In genomic region chr15:74402873-74403589, GRCh38 we compare ENCODE assay signal across 8 cellular contexts. TPM values are rescaled to one million over a fixed set of nuclear protein-coding genes. Genes with fewer than 3 reads are reported as not detected.
A peak's percentile ranks its signal among the peaks of the same experiment; 100 is the strongest.
DNase-seq lines count a peak whose midpoint lies in the region; ATAC-seq, FAIRE-seq and TF ChIP-seq lines count a peak whose summit lies in the region.

No MANE protein-coding gene starts in this region.

- 96% methylated on average over 8 of the region's 13 CpGs for WGBS in mammary epithelial cell (ENCODE audit: low coverage, missing lambda C conversion rate)

- no peak overlapping the region for H3K4me2 ChIP-seq in mammary epithelial cell (ENCODE audit: insufficient read depth, low read depth, low read length)

- no peaks in the 10 kb centered on the region for H3K79me2 ChIP-seq in mammary epithelial cell (ENCODE audit: insufficient read depth, low read length)

- DNase-seq in NAMALWA (ENCODE audit: low spot score) (peak; percentile 88), SK-N-DZ (ENCODE audit: low spot score) (no peak), ecto neural progenitor cell (ENCODE audit: low spot score) (no peak), RCC 7860 (ENCODE audit: low spot score) (no peak), mammary epithelial cell (no peak)
- peak; percentile 25 to 48 for DNase-seq in activated T-helper 1 cell treated with anti-CD3 and anti-CD28 coated beads, Interleukin-2, amount 50 U/mL, for 16 hours (ENCODE audit: low read depth in 1 of 2, low spot score in 1 of 2)
- peak; percentile 78 to 90 (median 82) for DNase-seq in stimulated activated CD4-positive, alpha-beta T cell treated with anti-CD3 and anti-CD28 coated beads, Interleukin-12 subunit alpha, Interleukin-12 subunit beta, amount 100 ng/mL, for 48 hours (ENCODE audit: low read depth in 2 of 3, low spot score in 1 of 3)

- H2AFZ ChIP-seq in mammary epithelial cell (ENCODE audit: low read depth, low read length) = no peak overlapping the region

- peak; percentile 25 for ATAC-seq in GM21381 (IDR thresholded peaks at IDR 0.05; ENCODE audit: unreplicated experiment)

- H3K4me3 ChIP-seq in mammary epithelial cell (replicated peaks in 1 of 3; ENCODE audit: insufficient read depth in 1 of 3, low read depth in 2 of 3, low read length in 3 of 3) = no peak overlapping the region

- no peak overlapping the region for H3K27ac ChIP-seq in mammary epithelial cell (ENCODE audit: insufficient read depth, low read depth, low read length)

- H3K9me3 ChIP-seq in mammary epithelial cell (replicated peaks; ENCODE audit: insufficient read depth, low read length) = no peaks in the 10 kb centered on the region

- peaks cover 56% of the 10 kb centered on the region for H3K4me1 ChIP-seq in mammary epithelial cell (ENCODE audit: insufficient read depth, low read length)

- H3K9ac ChIP-seq in mammary epithelial cell (ENCODE audit: insufficient read depth, low read length) = no peak overlapping the region

- H3K27me3 ChIP-seq in mammary epithelial cell (ENCODE audit: insufficient read depth, low read length) = no peaks in the 10 kb centered on the region

- no TSS peak for BruUV-seq in mammary epithelial cell (replicated peaks; lab: Mats Ljungman, UMichigan)

- FAIRE-seq in RCC 7860 (lab: Jason Lieb, UNC) = no peak

- CTCF ChIA-PET in mammary epithelial cell (lab: Charles Lee; ENCODE audit: low non-redundant PET) = no interaction called here

- in situ Hi-C loops in mammary epithelial cell (cut with MboI; ENCODE audit: low sequenced_read_pairs in 2 of 2) = no loop called here

- TF ChIP-seq CTCF in mammary epithelial cell (conservative IDR thresholded peaks at IDR 0.05 in 1 of 2, IDR thresholded peaks at IDR 0.05 in 1 of 2; ENCODE audit: extremely low read depth in 1 of 2, insufficient read depth in 1 of 2, low read depth in 1 of 2, low read length in 2 of 2) = no peak

- dilution Hi-C loops in mammary epithelial cell (cut with HindIII; ENCODE audit: low sequenced_read_pairs) = no loop called here

- no peaks in the 10 kb centered on the region for H3K36me3 ChIP-seq in mammary epithelial cell (ENCODE audit: insufficient read depth, low read length)

- intact Hi-C loops in mammary epithelial cell (cut with micrococcal nuclease) = no loop called here

- no peaks in the 10 kb centered on the region for H4K20me1 ChIP-seq in mammary epithelial cell (ENCODE audit: insufficient read depth, low read length)

RNA-seq across cellular contexts. Expression of gene SEMA7A, which starts 30.7 kb away (rescaled TPM):
- polyA plus RNA-seq in SK-N-DZ (2014; cell fraction: cytosol; rRNA removed) = 5.7 and 6.6 TPM in 2 replicates
- polyA plus RNA-seq in SK-N-DZ (2014; cell fraction: nucleus; rRNA removed) = 8.0 and 10.3 TPM in 2 replicates
- total RNA-seq in mammary epithelial cell = 10 to 100 TPM in 1 of 2 donors, 1 to 10 TPM in 1; 4.2 to 17.5 TPM
- 10.0 TPM for polyA plus RNA-seq in mammary epithelial cell
- polyA minus RNA-seq in mammary epithelial cell = 10.5 TPM

RNA-seq across cellular contexts. Expression of gene CYP11A1, which starts 35.6 kb away (rescaled TPM):
- not detected in 2 replicates for polyA plus RNA-seq in SK-N-DZ (2014; cell fraction: cytosol; rRNA removed)
- polyA plus RNA-seq in SK-N-DZ (2014; cell fraction: nucleus; rRNA removed) = not detected in 2 replicates
- total RNA-seq in mammary epithelial cell = 1 to 10 TPM in 1 of 2 donors, not detected in 1; 2.3 TPM
- not detected for polyA plus RNA-seq in mammary epithelial cell
- polyA minus RNA-seq in mammary epithelial cell = not detected

RNA-seq across cellular contexts. Expression of gene UBL7, which starts 57.9 kb away (rescaled TPM):
- 181 and 205 TPM in 2 replicates for polyA plus RNA-seq in SK-N-DZ (2014; cell fraction: cytosol; rRNA removed)
- polyA plus RNA-seq in SK-N-DZ (2014; cell fraction: nucleus; rRNA removed) = 56.9 and 113 TPM in 2 replicates
- 10 to 100 TPM; 36.4 to 41.7 TPM for total RNA-seq in mammary epithelial cell
- polyA plus RNA-seq in mammary epithelial cell = 42.9 TPM
- 43.0 TPM for polyA minus RNA-seq in mammary epithelial cell

Comparison
In these comparisons a context has a peak if more than half of its experiments do, and no peak if none do; other contexts are left out.
1. DNase-seq: peak in NAMALWA (single experiment), activated T-helper 1 cell treated with anti-CD3 and anti-CD28 coated beads, Interleukin-2, amount 50 U/mL, for 16 hours (2 of 2) and stimulated activated CD4-positive, alpha-beta T cell treated with anti-CD3 and anti-CD28 coated beads, Interleukin-12 subunit alpha, Interleukin-12 subunit beta, amount 100 ng/mL, for 48 hours (3 of 3); none in SK-N-DZ (single experiment), ecto neural progenitor cell (single experiment), RCC 7860 (single experiment) and mammary epithelial cell (single experiment).